In genomic region chr10:17923728-17924127, GRCh38 we compare ENCODE assay signal across 10 cellular contexts. TPM values are rescaled to one million over a fixed set of nuclear protein-coding genes. Genes with fewer than 3 reads are reported as not detected.
DNase-seq lines count a peak whose midpoint lies in the region; ATAC-seq and TF ChIP-seq lines count a peak whose summit lies in the region.
"Had no signal": no experiment of that assay in that cellular context is flagged by ENCODE, and none has a peak within 500 bp of the region (broad histone marks: within the 10 kb centered on the region; RNA-seq: fewer than 3 reads in every experiment).

No MANE protein-coding gene starts in this region.

- no peak overlapping the region for H3K27ac Mint-ChIP-seq in T-cell

- POLR2A ChIA-PET in T-cell (lab: Charles Lee): interaction anchor here in 1 of 2 donors (0.6 kb wide), 1 partner anchor 10 kb away, joined by 3 read pairs; no protein-coding TSS in a partner anchor

- peaks cover 0 to 9% (median 0%) of the 10 kb centered on the region in 3 donors for H3K9me3 Mint-ChIP-seq in T-cell

- DNase-seq in HCEC 1CT: peak; percentile 92
- peak in 46 of 58 donors; percentile 3 to 85 (median 40) for DNase-seq in anterior cingulate cortex (lab: John Stamatoyannopoulos, UW)
- DNase-seq in hepatic stellate cell (ENCODE audit: low spot score): peak; percentile 78
- DNase-seq in thoracic aorta (ENCODE audit: low spot score): peak; percentile 31
- no peak for DNase-seq in vagina (ENCODE audit: extremely low spot score in 2 of 2)
- DNase-seq in T-cell: no peak
- no peak for DNase-seq in T-helper 9 cell

- H3K27me3 ChIP-seq in thoracic aorta (replicated peaks; ENCODE audit: insufficient read depth) (no peaks in the 10 kb centered on the region), vagina (no peaks in the 10 kb centered on the region)

- H3K4me3 Mint-ChIP-seq in T-cell: no peak overlapping the region
- H3K4me3 Mint-ChIP-seq: central memory CD8-positive, alpha-beta T cell had no signal

- intact Hi-C loops in vagina (cut with DNase I): no loop called here

- H3K9me3 ChIP-seq in thoracic aorta (no peaks in the 10 kb centered on the region), vagina (no peaks in the 10 kb centered on the region)

- ATAC-seq in thoracic aorta (ENCODE audit: insufficient number of reproducible peaks, low FRiP score, low read depth) (peak; percentile 80), HG03439 (IDR thresholded peaks at IDR 0.05; ENCODE audit: unreplicated experiment) (no peak), T-cell (replicated peaks in 1 of 4) (no peak)

- no peak for TF ChIP-seq POLR2A in vagina (IDR thresholded peaks at IDR 0.05)

- TF ChIP-seq CTCF in thoracic aorta (IDR thresholded peaks at IDR 0.05) (no peak), vagina (IDR thresholded peaks at IDR 0.05) (no peak)

- peak overlapping the region; percentile 25 for H3K4me3 ChIP-seq in thoracic aorta
- H3K4me3 ChIP-seq in vagina: no peak overlapping the region

- peaks cover 0 to 19% of the 10 kb centered on the region in 2 donors for H3K4me1 ChIP-seq in thoracic aorta (ENCODE audit: control insufficient read depth in 1 of 2, low read depth in 2 of 2)
- H3K4me1 ChIP-seq in vagina: peaks cover 6% of the 10 kb centered on the region

- no peaks in the 10 kb centered on the region for H3K36me3 Mint-ChIP-seq in T-cell

- H3K27ac ChIP-seq in thoracic aorta (peak overlapping the region; percentile 62 to 79), vagina (no peak overlapping the region)

- CTCF ChIA-PET in T-cell (lab: Charles Lee): no interaction called here

- H3K4me1 Mint-ChIP-seq in T-cell: no peaks in the 10 kb centered on the region
- H3K4me1 Mint-ChIP-seq: central memory CD8-positive, alpha-beta T cell had no signal

- H3K36me3 ChIP-seq in thoracic aorta (no peaks in the 10 kb centered on the region), vagina (no peaks in the 10 kb centered on the region)

- H3K27me3 Mint-ChIP-seq in T-cell: no peaks in the 10 kb centered on the region

RNA-seq across cellular contexts. Expression of gene SLC39A12, which starts 28.0 kb away (rescaled TPM):
- total RNA-seq in thoracic aorta: under 1 TPM in 1 of 2 donors, not detected in 1; 0.14 TPM
- total RNA-seq in vagina: not detected
- total RNA-seq in T-cell: not detected
- total RNA-seq: H1 had no signal

Comparison
In these comparisons a context has a peak if more than half of its experiments do, and no peak if none do; other contexts are left out.
1. DNase-seq: peak in HCEC 1CT (single experiment), anterior cingulate cortex (46 of 58), hepatic stellate cell (single experiment) and thoracic aorta (single experiment); none in vagina (0 of 2), T-cell (0 of 34) and T-helper 9 cell (single experiment).